ENCODE assay signal across 9 cellular contexts in the genomic region with DNA sequence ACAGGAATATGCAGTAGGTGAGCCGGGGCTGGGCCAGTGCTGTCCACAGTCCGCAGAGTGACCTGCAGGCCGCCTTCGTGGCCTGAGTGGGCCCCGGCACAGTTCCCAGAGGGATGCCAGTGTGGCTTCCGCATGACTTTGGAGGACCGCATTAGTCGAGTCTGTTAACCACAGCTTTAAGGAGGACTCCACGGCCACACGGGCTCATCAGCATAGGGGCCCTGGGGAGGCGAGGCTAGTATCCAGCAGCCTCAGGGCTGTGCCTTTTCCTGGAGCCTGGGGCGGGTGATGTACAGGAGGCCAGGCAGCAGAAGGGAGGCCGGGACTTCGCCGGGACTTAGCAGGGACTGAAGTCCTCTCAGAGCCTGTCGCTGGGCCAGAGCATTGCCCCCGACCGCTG. TPM values are rescaled to one million over a fixed set of nuclear protein-coding genes. Genes with fewer than 3 reads are reported as not detected.
"Had no signal": no experiment of that assay in that cellular context is flagged by ENCODE, and none has a peak within 500 bp of the region (broad histone marks: within the 10 kb centered on the region; RNA-seq: fewer than 3 reads in every experiment).

No MANE protein-coding gene starts in this region.

- FAIRE-seq: HTR-8/SVneo had no signal

- H3K4me3 ChIP-seq: GM23248, HAP-1 had no signal

- H3K4me1 ChIP-seq: HAP-1 had no signal

- H3K4me3 Mint-ChIP-seq: HFFc6, IgD-negative memory B cell had no signal

- H3K9ac ChIP-seq: GM23248 had no signal

- DNase-seq: GM23248, GOT3, H7, HFFc6, KG1 had no signal

- H3K9me3 ChIP-seq: HAP-1 had no signal

- ATAC-seq: HCT116 had no signal

- H3K4me1 Mint-ChIP-seq: IgD-negative memory B cell had no signal

- H3K27me3 Mint-ChIP-seq: IgD-negative memory B cell had no signal

- H3K9me3 Mint-ChIP-seq: HFFc6 had no signal

- H3K27ac ChIP-seq: GM23248 had no signal

- H2AFZ ChIP-seq: GM23248 had no signal

- H3K27ac Mint-ChIP-seq: HFFc6 had no signal

RNA-seq across cellular contexts. Expression of gene NHERF2, which starts 34.3 kb away (rescaled TPM):
- polyA plus RNA-seq: IgD-negative memory B cell had no signal

RNA-seq across cellular contexts. Expression of gene NPW, which starts 41.4 kb away (rescaled TPM):
- total RNA-seq: GM23248 had no signal
- polyA plus RNA-seq: IgD-negative memory B cell had no signal
